In the genomic region with DNA sequence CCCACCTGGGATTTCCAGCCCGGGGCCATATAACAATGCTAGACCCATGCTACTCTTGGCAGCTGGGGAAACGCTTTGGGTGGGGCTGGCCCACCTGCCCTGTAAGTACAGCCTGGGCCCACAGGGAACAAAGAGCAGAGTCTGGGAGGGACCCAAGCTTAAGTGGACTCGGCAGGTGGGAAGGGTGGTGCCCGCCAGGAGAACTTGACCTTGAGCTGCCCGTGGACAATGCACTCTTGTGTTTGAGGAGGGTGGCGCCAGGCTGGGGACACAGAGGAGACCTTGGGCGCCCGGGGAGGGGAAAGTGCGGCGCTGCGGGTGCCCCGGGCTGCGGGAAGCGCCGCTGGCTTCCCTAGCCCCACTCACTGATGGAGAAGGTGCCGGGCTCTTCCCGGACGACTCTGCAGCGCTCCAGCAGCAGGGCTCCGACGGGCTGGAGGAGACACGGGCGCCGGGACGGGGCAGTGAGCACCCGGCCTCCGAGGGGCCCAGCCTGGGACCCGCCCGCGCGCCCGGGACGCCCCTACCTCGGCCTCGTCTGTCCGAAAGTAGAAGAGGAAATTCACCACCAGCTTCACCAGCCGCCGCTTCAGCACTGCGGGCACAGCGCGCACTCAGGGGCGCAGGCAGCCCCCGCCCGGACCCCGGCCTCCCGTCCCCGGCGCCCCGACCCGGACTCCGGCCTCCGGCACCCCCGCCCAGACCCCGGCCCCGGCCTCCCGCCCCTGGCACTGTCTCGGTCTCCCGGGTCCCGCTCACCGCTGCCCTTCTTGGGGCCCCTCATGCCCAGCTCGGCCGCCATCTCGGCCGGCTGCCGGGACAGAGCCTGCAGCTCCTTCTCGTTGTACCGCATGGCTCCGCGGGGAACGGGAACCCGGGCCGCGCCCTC, we compare ENCODE assay signal across 1 cellular context.
TF ChIP-seq lines count a peak whose summit lies in the region.

No MANE protein-coding gene starts in this region.

TF ChIP-seq in HepG2, 621 proteins besides CTCF, POLR2A, EP300 and RAD21 (continued from another document and continues in another):
- TF ChIP-seq HCFC1 (IDR thresholded peaks at IDR 0.05; ENCODE audit: low read depth, low read length) (no peak), ZNF224 (CRISPR knock-in tag; IDR thresholded peaks at IDR 0.05) (no peak), ZNF670 (CRISPR knock-in tag; IDR thresholded peaks at IDR 0.05; ENCODE audit: borderline replicate concordance) (no peak), TBX3 (IDR thresholded peaks at IDR 0.05; ENCODE audit: borderline replicate concordance) (peak; percentile 33; the same call in 1 of the 2 replicates), ZNF772 (CRISPR knock-in tag; IDR thresholded peaks at IDR 0.05) (peak; percentile 74; the same call in 1 of the 2 replicates), SPEN (CRISPR knock-in tag; IDR thresholded peaks at IDR 0.05; ENCODE audit: low read depth) (0 out of 2 replicates have a peak, but pooled peaks have one; percentile 23), RORA (CRISPR knock-in tag; IDR thresholded peaks at IDR 0.05) (no peak), MIER2 (CRISPR knock-in tag; IDR thresholded peaks at IDR 0.05) (no peak), KLF12 (CRISPR knock-in tag; IDR thresholded peaks at IDR 0.05; ENCODE audit: borderline replicate concordance) (peak; percentile 26; the same call in 1 of the 2 replicates), NFIC (IDR thresholded peaks at IDR 0.05; ENCODE audit: low read length) (no peak), ZNF652 (CRISPR knock-in tag; IDR thresholded peaks at IDR 0.05; ENCODE audit: borderline replicate concordance, low read depth) (no peak), ARID3A (IDR thresholded peaks at IDR 0.05; ENCODE audit: low read depth, low read length) (no peak), ZNF503 (CRISPR knock-in tag; IDR thresholded peaks at IDR 0.05) (no peak), ZNF124 (CRISPR knock-in tag; IDR thresholded peaks at IDR 0.05) (no peak; the same call in 1 of the 2 replicates), NR2F1 (CRISPR knock-in tag; IDR thresholded peaks at IDR 0.05) (no peak), ZHX2 (IDR thresholded peaks at IDR 0.05; ENCODE audit: low read depth) (no peak), ZHX2 (CRISPR knock-in tag; IDR thresholded peaks at IDR 0.05; ENCODE audit: borderline replicate concordance) (no peak), SRY (CRISPR knock-in tag; IDR thresholded peaks at IDR 0.05) (no peak), RXRB (CRISPR knock-in tag; IDR thresholded peaks at IDR 0.05; ENCODE audit: borderline replicate concordance) (no peak; the same call in 1 of the 2 replicates), FOXM1 (CRISPR knock-in tag; IDR thresholded peaks at IDR 0.05) (no peak), KMT2A (CRISPR knock-in tag; IDR thresholded peaks at IDR 0.05) (no peak), KLF11 (CRISPR knock-in tag; IDR thresholded peaks at IDR 0.05) (no peak), CENPX (CRISPR knock-in tag; IDR thresholded peaks at IDR 0.05) (no peak), PHF21A (CRISPR knock-in tag; IDR thresholded peaks at IDR 0.05) (0 out of 2 replicates have a peak, but pooled peaks have one; percentile 60), SMYD3 (CRISPR knock-in tag; IDR thresholded peaks at IDR 0.05) (no peak), ZKSCAN5 (CRISPR knock-in tag; IDR thresholded peaks at IDR 0.05) (no peak), DPF2 (CRISPR knock-in tag; IDR thresholded peaks at IDR 0.05; ENCODE audit: borderline replicate concordance, low read depth) (no peak), ZNF251 (CRISPR knock-in tag; IDR thresholded peaks at IDR 0.05) (no peak), ZNF703 (CRISPR knock-in tag; IDR thresholded peaks at IDR 0.05; ENCODE audit: borderline replicate concordance) (no peak)
- TF ChIP-seq, protein P1, sequence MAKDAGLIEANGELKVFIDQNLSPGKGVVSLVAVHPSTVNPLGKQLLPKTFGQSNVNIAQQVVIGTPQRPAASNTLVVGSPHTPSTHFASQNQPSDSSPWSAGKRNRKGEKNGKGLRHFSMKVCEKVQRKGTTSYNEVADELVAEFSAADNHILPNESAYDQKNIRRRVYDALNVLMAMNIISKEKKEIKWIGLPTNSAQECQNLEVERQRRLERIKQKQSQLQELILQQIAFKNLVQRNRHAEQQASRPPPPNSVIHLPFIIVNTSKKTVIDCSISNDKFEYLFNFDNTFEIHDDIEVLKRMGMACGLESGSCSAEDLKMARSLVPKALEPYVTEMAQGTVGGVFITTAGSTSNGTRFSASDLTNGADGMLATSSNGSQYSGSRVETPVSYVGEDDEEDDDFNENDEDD (CRISPR knock-in tag; IDR thresholded peaks at IDR 0.05; ENCODE audit: borderline replicate concordance) = peak; percentile 61; the same call in 1 of the 2 replicates
- TF ChIP-seq, protein P2, sequence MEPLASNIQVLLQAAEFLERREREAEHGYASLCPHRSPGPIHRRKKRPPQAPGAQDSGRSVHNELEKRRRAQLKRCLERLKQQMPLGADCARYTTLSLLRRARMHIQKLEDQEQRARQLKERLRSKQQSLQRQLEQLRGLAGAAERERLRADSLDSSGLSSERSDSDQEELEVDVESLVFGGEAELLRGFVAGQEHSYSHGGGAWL (CRISPR knock-in tag; IDR thresholded peaks at IDR 0.05) = no peak
- TF ChIP-seq, protein P3, sequence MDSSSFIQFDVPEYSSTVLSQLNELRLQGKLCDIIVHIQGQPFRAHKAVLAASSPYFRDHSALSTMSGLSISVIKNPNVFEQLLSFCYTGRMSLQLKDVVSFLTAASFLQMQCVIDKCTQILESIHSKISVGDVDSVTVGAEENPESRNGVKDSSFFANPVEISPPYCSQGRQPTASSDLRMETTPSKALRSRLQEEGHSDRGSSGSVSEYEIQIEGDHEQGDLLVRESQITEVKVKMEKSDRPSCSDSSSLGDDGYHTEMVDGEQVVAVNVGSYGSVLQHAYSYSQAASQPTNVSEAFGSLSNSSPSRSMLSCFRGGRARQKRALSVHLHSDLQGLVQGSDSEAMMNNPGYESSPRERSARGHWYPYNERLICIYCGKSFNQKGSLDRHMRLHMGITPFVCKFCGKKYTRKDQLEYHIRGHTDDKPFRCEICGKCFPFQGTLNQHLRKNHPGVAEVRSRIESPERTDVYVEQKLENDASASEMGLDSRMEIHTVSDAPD (CRISPR knock-in tag; IDR thresholded peaks at IDR 0.05) = peak; percentile 56; the same call in 1 of the 2 replicates
- TF ChIP-seq, protein P4, sequence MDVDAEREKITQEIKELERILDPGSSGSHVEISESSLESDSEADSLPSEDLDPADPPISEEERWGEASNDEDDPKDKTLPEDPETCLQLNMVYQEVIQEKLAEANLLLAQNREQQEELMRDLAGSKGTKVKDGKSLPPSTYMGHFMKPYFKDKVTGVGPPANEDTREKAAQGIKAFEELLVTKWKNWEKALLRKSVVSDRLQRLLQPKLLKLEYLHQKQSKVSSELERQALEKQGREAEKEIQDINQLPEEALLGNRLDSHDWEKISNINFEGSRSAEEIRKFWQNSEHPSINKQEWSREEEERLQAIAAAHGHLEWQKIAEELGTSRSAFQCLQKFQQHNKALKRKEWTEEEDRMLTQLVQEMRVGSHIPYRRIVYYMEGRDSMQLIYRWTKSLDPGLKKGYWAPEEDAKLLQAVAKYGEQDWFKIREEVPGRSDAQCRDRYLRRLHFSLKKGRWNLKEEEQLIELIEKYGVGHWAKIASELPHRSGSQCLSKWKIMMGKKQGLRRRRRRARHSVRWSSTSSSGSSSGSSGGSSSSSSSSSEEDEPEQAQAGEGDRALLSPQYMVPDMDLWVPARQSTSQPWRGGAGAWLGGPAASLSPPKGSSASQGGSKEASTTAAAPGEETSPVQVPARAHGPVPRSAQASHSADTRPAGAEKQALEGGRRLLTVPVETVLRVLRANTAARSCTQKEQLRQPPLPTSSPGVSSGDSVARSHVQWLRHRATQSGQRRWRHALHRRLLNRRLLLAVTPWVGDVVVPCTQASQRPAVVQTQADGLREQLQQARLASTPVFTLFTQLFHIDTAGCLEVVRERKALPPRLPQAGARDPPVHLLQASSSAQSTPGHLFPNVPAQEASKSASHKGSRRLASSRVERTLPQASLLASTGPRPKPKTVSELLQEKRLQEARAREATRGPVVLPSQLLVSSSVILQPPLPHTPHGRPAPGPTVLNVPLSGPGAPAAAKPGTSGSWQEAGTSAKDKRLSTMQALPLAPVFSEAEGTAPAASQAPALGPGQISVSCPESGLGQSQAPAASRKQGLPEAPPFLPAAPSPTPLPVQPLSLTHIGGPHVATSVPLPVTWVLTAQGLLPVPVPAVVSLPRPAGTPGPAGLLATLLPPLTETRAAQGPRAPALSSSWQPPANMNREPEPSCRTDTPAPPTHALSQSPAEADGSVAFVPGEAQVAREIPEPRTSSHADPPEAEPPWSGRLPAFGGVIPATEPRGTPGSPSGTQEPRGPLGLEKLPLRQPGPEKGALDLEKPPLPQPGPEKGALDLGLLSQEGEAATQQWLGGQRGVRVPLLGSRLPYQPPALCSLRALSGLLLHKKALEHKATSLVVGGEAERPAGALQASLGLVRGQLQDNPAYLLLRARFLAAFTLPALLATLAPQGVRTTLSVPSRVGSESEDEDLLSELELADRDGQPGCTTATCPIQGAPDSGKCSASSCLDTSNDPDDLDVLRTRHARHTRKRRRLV (CRISPR knock-in tag; IDR thresholded peaks at IDR 0.05) = no peak
- TF ChIP-seq, protein P5, sequence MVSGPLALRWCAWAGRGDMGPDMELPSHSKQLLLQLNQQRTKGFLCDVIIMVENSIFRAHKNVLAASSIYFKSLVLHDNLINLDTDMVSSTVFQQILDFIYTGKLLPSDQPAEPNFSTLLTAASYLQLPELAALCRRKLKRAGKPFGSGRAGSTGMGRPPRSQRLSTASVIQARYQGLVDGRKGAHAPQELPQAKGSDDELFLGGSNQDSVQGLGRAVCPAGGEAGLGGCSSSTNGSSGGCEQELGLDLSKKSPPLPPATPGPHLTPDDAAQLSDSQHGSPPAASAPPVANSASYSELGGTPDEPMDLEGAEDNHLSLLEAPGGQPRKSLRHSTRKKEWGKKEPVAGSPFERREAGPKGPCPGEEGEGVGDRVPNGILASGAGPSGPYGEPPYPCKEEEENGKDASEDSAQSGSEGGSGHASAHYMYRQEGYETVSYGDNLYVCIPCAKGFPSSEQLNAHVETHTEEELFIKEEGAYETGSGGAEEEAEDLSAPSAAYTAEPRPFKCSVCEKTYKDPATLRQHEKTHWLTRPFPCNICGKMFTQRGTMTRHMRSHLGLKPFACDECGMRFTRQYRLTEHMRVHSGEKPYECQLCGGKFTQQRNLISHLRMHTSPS (CRISPR knock-in tag; IDR thresholded peaks at IDR 0.05; ENCODE audit: low read depth) = peak; percentile 74
